In the genomic region with DNA sequence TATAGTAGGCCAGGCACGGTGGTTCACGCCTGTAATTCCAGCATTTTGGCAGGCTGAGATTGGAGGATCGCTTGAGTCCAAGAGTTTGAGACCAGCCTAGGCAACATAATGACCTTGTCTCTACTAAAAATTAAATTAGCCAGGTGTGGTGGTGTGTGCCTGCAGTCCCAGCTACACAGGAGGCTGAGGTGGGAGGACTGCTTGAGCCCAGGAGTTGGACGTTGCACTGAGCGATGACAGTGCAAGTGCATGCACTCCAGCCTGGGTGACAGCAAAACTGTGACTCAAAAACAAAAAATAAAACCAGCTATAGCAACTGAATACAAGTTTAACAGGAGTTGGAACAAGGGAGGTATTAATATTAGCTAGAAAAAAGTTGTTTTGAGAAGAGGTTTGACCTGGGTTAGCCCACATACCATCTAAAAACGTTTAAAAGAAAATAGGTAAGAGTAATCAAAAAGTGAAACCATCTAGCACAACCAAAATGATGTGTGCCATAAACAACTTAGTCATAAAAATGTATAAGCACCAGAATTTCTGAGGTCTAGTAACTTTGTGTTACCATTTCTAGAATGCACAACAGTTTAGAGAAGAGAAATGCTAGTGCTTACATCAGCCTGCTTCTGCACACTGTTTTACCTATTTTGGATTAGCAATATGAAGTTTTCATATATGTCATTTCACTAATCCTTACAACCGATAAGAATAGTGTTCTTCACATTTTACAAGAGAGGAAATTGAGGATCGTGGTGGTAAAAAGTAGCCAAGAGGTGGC, we compare ENCODE assay signal across 19 cellular contexts.
"Had no signal": no experiment of that assay in that cellular context is flagged by ENCODE, and none has a peak within 500 bp of the region (broad histone marks: within the 10 kb centered on the region; RNA-seq: fewer than 3 reads in every experiment).

No MANE protein-coding gene starts in this region.

- H3K9me3 Mint-ChIP-seq: dendritic cell treated with granulocyte-macrophage colony-stimulating factor and Interleukin-4, amounts not matched to agents 40 ng/mL and 50 ng/mL, for 4 days; effector memory CD8-positive, alpha-beta T cell; naive thymus-derived CD8-positive, alpha-beta T cell had no signal

- H3K36me3 ChIP-seq: esophagus muscularis mucosa, gastroesophageal sphincter, neutrophil, uterus had no signal

- H3K4me1 ChIP-seq: tibial artery, upper lobe of left lung, uterus had no signal

- H3K27me3 Mint-ChIP-seq: dendritic cell treated with granulocyte-macrophage colony-stimulating factor and Interleukin-4, amounts not matched to agents 40 ng/mL and 50 ng/mL, for 4 days; effector memory CD8-positive, alpha-beta T cell; naive thymus-derived CD8-positive, alpha-beta T cell had no signal

- H3K27ac Mint-ChIP-seq: dendritic cell treated with granulocyte-macrophage colony-stimulating factor and Interleukin-4, amounts not matched to agents 40 ng/mL and 50 ng/mL, for 4 days; effector memory CD8-positive, alpha-beta T cell had no signal

- DNase-seq: effector memory CD8-positive, alpha-beta T cell; foreskin fibroblast; glutamatergic neuron; islet precursor cell; mammary epithelial cell; naive thymus-derived CD8-positive, alpha-beta T cell; stimulated activated CD4-positive, alpha-beta T cell treated with anti-CD3 and anti-CD28 coated beads, Interleukin-2, amount 100 ng/mL, for 48 hours; stimulated activated naive CD8-positive, alpha-beta T cell treated with anti-CD3 and anti-CD28 coated beads, Interleukin-15, Interleukin-2, amounts not matched to agents 100 U/mL and 50 U/mL, for 24 hours; tibial artery; upper lobe of left lung; uterus had no signal

- ATAC-seq: effector memory CD8-positive, alpha-beta T cell; gastroesophageal sphincter; left lobe of liver; mucosa of descending colon; naive thymus-derived CD8-positive, alpha-beta T cell; stimulated activated naive CD8-positive, alpha-beta T cell treated with anti-CD3 and anti-CD28 coated beads, Interleukin-15, Interleukin-2, amounts not matched to agents 100 U/mL and 50 U/mL, for 24 hours had no signal

- H3K4me3 Mint-ChIP-seq: dendritic cell treated with granulocyte-macrophage colony-stimulating factor and Interleukin-4, amounts not matched to agents 40 ng/mL and 50 ng/mL, for 4 days; effector memory CD8-positive, alpha-beta T cell; naive thymus-derived CD8-positive, alpha-beta T cell had no signal

- H3K9me3 ChIP-seq: esophagus muscularis mucosa, gastroesophageal sphincter, mucosa of descending colon, neutrophil, tibial artery, upper lobe of left lung, uterus had no signal

- H3K4me3 ChIP-seq: esophagus muscularis mucosa, gastroesophageal sphincter, mucosa of descending colon, smooth muscle cell, tibial artery, upper lobe of left lung, uterus had no signal

- H3K27ac ChIP-seq: epithelial cell of prostate, esophagus muscularis mucosa, gastroesophageal sphincter, neutrophil, tibial artery, upper lobe of left lung had no signal

- H3K27me3 ChIP-seq: esophagus muscularis mucosa, gastroesophageal sphincter, neutrophil, tibial artery, upper lobe of left lung, uterus had no signal
